In genomic region chr1:66281808-66282207, GRCh38 we compare ENCODE assay signal across 12 cellular contexts.
A peak's percentile ranks its signal among the peaks of the same experiment; 100 is the strongest.
DNase-seq lines count a peak whose midpoint lies in the region; ATAC-seq and TF ChIP-seq lines count a peak whose summit lies in the region.
"Had no signal": no experiment of that assay in that cellular context is flagged by ENCODE, and none has a peak within 500 bp of the region (broad histone marks: within the 10 kb centered on the region; RNA-seq: fewer than 3 reads in every experiment).

No MANE protein-coding gene starts in this region.

- H3K4me3 ChIP-seq in left lung (no peak overlapping the region), upper lobe of left lung (no peak overlapping the region)

- H3K27ac ChIP-seq in left lung (peak overlapping the region; percentile 57 to 77), upper lobe of left lung (peak overlapping the region; percentile 22 to 69 (median 50))

- intact Hi-C loops in activated B cell treated with CpG ODN at 0.5 μM for 24 hours (cut with micrococcal nuclease): loop anchor here (1.0 to 10.0 kb wide), 10 partner anchors 11 to 1317 kb away; partner anchors contain the start of gene JAK1
- intact Hi-C loops in left lung (cut with DNase I): no loop called here

- peaks cover 97% of the 10 kb centered on the region for H3K4me1 Mint-ChIP-seq in activated naive CD4-positive, alpha-beta T cell treated with anti-CD3 and anti-CD28 coated beads, Interleukin-2, amount 50 U/mL, for 24 hours
- peaks cover 94% of the 10 kb centered on the region for H3K4me1 Mint-ChIP-seq in activated B cell treated with CpG ODN at 0.5 μM for 24 hours

- TF ChIP-seq CTCF in activated B cell treated with CpG ODN at 0.5 μM for 24 hours (IDR thresholded peaks at IDR 0.05) (no peak), left lung (IDR thresholded peaks at IDR 0.05) (no peak), upper lobe of left lung (IDR thresholded peaks at IDR 0.05) (no peak)

- peak overlapping the region; percentile 54 for H3K4me3 Mint-ChIP-seq in activated naive CD4-positive, alpha-beta T cell treated with anti-CD3 and anti-CD28 coated beads, Interleukin-2, amount 50 U/mL, for 24 hours
- peak overlapping the region; percentile 75 for H3K4me3 Mint-ChIP-seq in activated B cell treated with CpG ODN at 0.5 μM for 24 hours

- TF ChIP-seq POLR2A in upper lobe of left lung (IDR thresholded peaks at IDR 0.05): no peak

- H3K27ac Mint-ChIP-seq in activated naive CD4-positive, alpha-beta T cell treated with anti-CD3 and anti-CD28 coated beads, Interleukin-2, amount 50 U/mL, for 24 hours: peak overlapping the region; percentile 97
- H3K27ac Mint-ChIP-seq in activated B cell treated with CpG ODN at 0.5 μM for 24 hours: peak overlapping the region; percentile 98

- ATAC-seq in activated B cell treated with CpG ODN at 0.5 μM for 24 hours (ENCODE audit: low read depth): no peak
- peak; percentile 10 for ATAC-seq in left lung
- no peak for ATAC-seq in upper lobe of left lung (ENCODE audit: low FRiP score in 2 of 2)
- ATAC-seq: HepG2 had no signal

- no peaks in the 10 kb centered on the region for H3K27me3 Mint-ChIP-seq in activated naive CD4-positive, alpha-beta T cell treated with anti-CD3 and anti-CD28 coated beads, Interleukin-2, amount 50 U/mL, for 24 hours
- no peaks in the 10 kb centered on the region for H3K27me3 Mint-ChIP-seq in activated B cell treated with CpG ODN at 0.5 μM for 24 hours

- no peak for TF ChIP-seq EP300 in upper lobe of left lung (IDR thresholded peaks at IDR 0.05)

- H3K36me3 Mint-ChIP-seq in activated naive CD4-positive, alpha-beta T cell treated with anti-CD3 and anti-CD28 coated beads, Interleukin-2, amount 50 U/mL, for 24 hours: no peaks in the 10 kb centered on the region
- no peaks in the 10 kb centered on the region for H3K36me3 Mint-ChIP-seq in activated B cell treated with CpG ODN at 0.5 μM for 24 hours (ENCODE audit: low read depth)

- no peaks in the 10 kb centered on the region for H3K9me3 Mint-ChIP-seq in activated naive CD4-positive, alpha-beta T cell treated with anti-CD3 and anti-CD28 coated beads, Interleukin-2, amount 50 U/mL, for 24 hours
- H3K9me3 Mint-ChIP-seq in activated B cell treated with CpG ODN at 0.5 μM for 24 hours: no peaks in the 10 kb centered on the region

- H3K36me3 ChIP-seq in left lung (no peaks in the 10 kb centered on the region), upper lobe of left lung (no peaks in the 10 kb centered on the region)

- H3K27me3 ChIP-seq in left lung (no peaks in the 10 kb centered on the region), upper lobe of left lung (no peaks in the 10 kb centered on the region)

- no peak for DNase-seq in activated naive CD4-positive, alpha-beta T cell treated with Interleukin-2 at 50 U/mL for 16 hours
- no peak for DNase-seq in activated B cell treated with CpG ODN at 0.5 μM for 24 hours
- DNase-seq in left lung: no peak
- DNase-seq in upper lobe of left lung: no peak
- DNase-seq in DMS79 treated with DMSO at 0.1 percent for 48 hours (lab: John Stamatoyannopoulos, UW): no peak
- DNase-seq in GM19238 (ENCODE audit: insufficient read length, low spot score): no peak
- DNase-seq in NCI-H1417 treated with DMSO at 0.1 percent for 48 hours (lab: John Stamatoyannopoulos, UW): no peak
- DNase-seq: NCI-H1436 treated with DMSO at 0.1 percent for 48 hours, NCI-H69, posterior cingulate gyrus had no signal

- WGBS in upper lobe of left lung, 2 donors: 87 to 95% methylated on average over 3 of the region's 3 CpGs

- POLR2A ChIA-PET in activated B cell treated with CpG ODN at 0.5 μM for 24 hours (lab: Charles Lee): interaction anchor here (0.7 to 7.8 kb wide), 24 partner anchors 9 to 164 kb away, joined by 3 to 226 read pairs (median 10); no protein-coding TSS in a partner anchor

- peaks cover 22 to 38% of the 10 kb centered on the region in 2 donors for H3K4me1 ChIP-seq in left lung
- H3K4me1 ChIP-seq in upper lobe of left lung: peaks cover 12 to 43% (median 31%) of the 10 kb centered on the region in 4 donors

- CTCF ChIA-PET in activated B cell treated with CpG ODN at 0.5 μM for 24 hours (lab: Charles Lee): interaction anchor here (0.6 to 4.1 kb wide), 18 partner anchors 9 to 164 kb away, joined by 3 to 34 read pairs (median 6); no protein-coding TSS in a partner anchor

- H3K9me3 ChIP-seq in left lung (no peaks in the 10 kb centered on the region), upper lobe of left lung (no peaks in the 10 kb centered on the region)
